Comparison of ENCODE assay signal across 1 cellular context in the genomic region with DNA sequence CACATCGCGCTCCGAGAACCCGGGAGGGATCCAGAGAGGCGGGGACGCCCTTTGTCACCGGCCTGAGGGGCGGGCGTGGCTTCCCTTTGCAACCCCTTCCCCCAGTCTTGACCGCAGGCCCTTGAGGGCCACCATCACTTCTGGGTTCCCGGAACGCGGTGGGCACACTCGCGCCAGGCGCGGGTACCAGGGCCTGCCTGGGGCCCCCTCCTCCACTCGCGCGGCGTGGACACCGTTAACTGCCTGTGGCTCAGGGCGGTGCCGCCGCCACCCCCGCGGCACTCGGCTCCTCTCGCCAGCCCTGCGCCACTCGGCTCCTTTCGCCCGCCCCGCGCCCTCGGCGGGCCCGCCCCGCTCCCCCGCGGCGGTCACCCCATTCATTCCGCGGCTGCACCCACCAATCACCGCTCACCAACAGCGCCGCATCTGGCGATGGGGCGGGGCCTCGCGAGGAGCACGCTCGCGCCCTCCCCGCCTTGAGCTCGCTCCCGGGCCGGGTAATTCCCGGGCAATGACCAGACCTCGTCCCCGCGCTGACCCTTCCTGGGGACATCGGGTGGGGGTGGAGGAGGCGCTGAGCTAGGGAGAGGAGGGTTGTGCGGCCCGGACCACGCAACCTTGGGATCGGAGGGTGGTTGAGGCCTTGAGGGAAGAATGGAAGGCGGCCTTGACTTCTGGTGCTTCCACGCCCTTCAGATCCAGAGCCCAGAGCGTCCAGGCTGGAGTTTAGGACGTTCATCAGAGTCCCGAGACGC.
TF ChIP-seq lines count a peak whose summit lies in the region.

No MANE protein-coding gene starts in this region.

TF ChIP-seq in K562, 482 proteins besides CTCF, POLR2A, EP300 and RAD21 (continued from another document and continues in another):
- TF ChIP-seq, protein P1, sequence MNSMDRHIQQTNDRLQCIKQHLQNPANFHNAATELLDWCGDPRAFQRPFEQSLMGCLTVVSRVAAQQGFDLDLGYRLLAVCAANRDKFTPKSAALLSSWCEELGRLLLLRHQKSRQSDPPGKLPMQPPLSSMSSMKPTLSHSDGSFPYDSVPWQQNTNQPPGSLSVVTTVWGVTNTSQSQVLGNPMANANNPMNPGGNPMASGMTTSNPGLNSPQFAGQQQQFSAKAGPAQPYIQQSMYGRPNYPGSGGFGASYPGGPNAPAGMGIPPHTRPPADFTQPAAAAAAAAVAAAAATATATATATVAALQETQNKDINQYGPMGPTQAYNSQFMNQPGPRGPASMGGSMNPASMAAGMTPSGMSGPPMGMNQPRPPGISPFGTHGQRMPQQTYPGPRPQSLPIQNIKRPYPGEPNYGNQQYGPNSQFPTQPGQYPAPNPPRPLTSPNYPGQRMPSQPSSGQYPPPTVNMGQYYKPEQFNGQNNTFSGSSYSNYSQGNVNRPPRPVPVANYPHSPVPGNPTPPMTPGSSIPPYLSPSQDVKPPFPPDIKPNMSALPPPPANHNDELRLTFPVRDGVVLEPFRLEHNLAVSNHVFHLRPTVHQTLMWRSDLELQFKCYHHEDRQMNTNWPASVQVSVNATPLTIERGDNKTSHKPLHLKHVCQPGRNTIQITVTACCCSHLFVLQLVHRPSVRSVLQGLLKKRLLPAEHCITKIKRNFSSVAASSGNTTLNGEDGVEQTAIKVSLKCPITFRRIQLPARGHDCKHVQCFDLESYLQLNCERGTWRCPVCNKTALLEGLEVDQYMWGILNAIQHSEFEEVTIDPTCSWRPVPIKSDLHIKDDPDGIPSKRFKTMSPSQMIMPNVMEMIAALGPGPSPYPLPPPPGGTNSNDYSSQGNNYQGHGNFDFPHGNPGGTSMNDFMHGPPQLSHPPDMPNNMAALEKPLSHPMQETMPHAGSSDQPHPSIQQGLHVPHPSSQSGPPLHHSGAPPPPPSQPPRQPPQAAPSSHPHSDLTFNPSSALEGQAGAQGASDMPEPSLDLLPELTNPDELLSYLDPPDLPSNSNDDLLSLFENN (IDR thresholded peaks at IDR 0.05; ENCODE audit: low read depth in 2 of 2, low read length in 2 of 2): 0 out of 4 replicates have a peak, but pooled peaks of 1 of the 2 experiments have one; percentile 35
- TF ChIP-seq KLF1 (tag; IDR thresholded peaks at IDR 0.05): peak; percentile 81
- peak; percentile 45; the same call in 1 of the 2 replicates for TF ChIP-seq POLR2AphosphoS5 (IDR thresholded peaks at IDR 0.05; ENCODE audit: control insufficient read depth, insufficient read depth, low read depth, low read length)
- TF ChIP-seq MTA3 (IDR thresholded peaks at IDR 0.05; ENCODE audit: borderline replicate concordance): peak; percentile 75
- TF ChIP-seq RAD51 (IDR thresholded peaks at IDR 0.05; ENCODE audit: borderline replicate concordance, low read depth): no peak
- TF ChIP-seq, protein P2, sequence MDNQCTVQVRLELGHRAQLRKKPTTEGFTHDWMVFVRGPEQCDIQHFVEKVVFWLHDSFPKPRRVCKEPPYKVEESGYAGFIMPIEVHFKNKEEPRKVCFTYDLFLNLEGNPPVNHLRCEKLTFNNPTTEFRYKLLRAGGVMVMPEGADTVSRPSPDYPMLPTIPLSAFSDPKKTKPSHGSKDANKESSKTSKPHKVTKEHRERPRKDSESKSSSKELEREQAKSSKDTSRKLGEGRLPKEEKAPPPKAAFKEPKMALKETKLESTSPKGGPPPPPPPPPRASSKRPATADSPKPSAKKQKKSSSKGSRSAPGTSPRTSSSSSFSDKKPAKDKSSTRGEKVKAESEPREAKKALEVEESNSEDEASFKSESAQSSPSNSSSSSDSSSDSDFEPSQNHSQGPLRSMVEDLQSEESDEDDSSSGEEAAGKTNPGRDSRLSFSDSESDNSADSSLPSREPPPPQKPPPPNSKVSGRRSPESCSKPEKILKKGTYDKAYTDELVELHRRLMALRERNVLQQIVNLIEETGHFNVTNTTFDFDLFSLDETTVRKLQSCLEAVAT (IDR thresholded peaks at IDR 0.05): peak in 1 of 2 experiments; percentile 94; a peak in 2 of 4 replicates
- TF ChIP-seq, protein P3, sequence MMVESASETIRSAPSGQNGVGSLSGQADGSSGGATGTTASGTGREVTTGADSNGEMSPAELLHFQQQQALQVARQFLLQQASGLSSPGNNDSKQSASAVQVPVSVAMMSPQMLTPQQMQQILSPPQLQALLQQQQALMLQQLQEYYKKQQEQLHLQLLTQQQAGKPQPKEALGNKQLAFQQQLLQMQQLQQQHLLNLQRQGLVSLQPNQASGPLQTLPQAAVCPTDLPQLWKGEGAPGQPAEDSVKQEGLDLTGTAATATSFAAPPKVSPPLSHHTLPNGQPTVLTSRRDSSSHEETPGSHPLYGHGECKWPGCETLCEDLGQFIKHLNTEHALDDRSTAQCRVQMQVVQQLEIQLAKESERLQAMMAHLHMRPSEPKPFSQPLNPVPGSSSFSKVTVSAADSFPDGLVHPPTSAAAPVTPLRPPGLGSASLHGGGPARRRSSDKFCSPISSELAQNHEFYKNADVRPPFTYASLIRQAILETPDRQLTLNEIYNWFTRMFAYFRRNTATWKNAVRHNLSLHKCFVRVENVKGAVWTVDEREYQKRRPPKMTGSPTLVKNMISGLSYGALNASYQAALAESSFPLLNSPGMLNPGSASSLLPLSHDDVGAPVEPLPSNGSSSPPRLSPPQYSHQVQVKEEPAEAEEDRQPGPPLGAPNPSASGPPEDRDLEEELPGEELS (CRISPR knock-in tag; IDR thresholded peaks at IDR 0.05; ENCODE audit: borderline replicate concordance): peak; percentile 19; the same call in 1 of the 2 replicates
- TF ChIP-seq DPF2 (IDR thresholded peaks at IDR 0.05): peak; percentile 63
- TF ChIP-seq POLR2G (IDR thresholded peaks at IDR 0.05; ENCODE audit: low read depth, low read length): peak; percentile 93
- TF ChIP-seq TAF1 (IDR thresholded peaks at IDR 0.05; ENCODE audit: control insufficient read depth, extremely low read depth, insufficient read depth, low read length, severe bottlenecking): peak; percentile 47
- peak; percentile 72 for TF ChIP-seq EHMT2 (IDR thresholded peaks at IDR 0.05)
- TF ChIP-seq, protein P4, sequence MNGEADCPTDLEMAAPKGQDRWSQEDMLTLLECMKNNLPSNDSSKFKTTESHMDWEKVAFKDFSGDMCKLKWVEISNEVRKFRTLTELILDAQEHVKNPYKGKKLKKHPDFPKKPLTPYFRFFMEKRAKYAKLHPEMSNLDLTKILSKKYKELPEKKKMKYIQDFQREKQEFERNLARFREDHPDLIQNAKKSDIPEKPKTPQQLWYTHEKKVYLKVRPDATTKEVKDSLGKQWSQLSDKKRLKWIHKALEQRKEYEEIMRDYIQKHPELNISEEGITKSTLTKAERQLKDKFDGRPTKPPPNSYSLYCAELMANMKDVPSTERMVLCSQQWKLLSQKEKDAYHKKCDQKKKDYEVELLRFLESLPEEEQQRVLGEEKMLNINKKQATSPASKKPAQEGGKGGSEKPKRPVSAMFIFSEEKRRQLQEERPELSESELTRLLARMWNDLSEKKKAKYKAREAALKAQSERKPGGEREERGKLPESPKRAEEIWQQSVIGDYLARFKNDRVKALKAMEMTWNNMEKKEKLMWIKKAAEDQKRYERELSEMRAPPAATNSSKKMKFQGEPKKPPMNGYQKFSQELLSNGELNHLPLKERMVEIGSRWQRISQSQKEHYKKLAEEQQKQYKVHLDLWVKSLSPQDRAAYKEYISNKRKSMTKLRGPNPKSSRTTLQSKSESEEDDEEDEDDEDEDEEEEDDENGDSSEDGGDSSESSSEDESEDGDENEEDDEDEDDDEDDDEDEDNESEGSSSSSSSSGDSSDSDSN (IDR thresholded peaks at IDR 0.05; ENCODE audit: borderline replicate concordance in 1 of 2, low read depth in 2 of 2, low read length in 2 of 2): peak in 1 of 2 experiments; percentile 67; a peak in 1 of 4 replicates
- peak; percentile 80 for TF ChIP-seq HDAC2 (IDR thresholded peaks at IDR 0.05)
- peak; percentile 85 for TF ChIP-seq SP1 (CRISPR knock-in tag; IDR thresholded peaks at IDR 0.05)
- peak; percentile 76; the same call in 1 of the 2 replicates for TF ChIP-seq KLF6 (CRISPR knock-in tag; IDR thresholded peaks at IDR 0.05; ENCODE audit: borderline replicate concordance)
- TF ChIP-seq SREBF2 (CRISPR knock-in tag; IDR thresholded peaks at IDR 0.05): no peak
- TF ChIP-seq, protein P5, sequence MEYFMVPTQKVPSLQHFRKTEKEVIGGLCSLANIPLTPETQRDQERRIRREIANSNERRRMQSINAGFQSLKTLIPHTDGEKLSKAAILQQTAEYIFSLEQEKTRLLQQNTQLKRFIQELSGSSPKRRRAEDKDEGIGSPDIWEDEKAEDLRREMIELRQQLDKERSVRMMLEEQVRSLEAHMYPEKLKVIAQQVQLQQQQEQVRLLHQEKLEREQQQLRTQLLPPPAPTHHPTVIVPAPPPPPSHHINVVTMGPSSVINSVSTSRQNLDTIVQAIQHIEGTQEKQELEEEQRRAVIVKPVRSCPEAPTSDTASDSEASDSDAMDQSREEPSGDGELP (CRISPR knock-in tag; IDR thresholded peaks at IDR 0.05; ENCODE audit: borderline replicate concordance): peak; percentile 81; the same call in 1 of the 2 replicates
- TF ChIP-seq ZNF507 (tag; conservative IDR thresholded peaks at IDR 0.05): no peak
- TF ChIP-seq, protein P6, sequence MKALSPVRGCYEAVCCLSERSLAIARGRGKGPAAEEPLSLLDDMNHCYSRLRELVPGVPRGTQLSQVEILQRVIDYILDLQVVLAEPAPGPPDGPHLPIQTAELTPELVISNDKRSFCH (CRISPR knock-in tag; IDR thresholded peaks at IDR 0.05): no peak
- TF ChIP-seq, protein P6 (tag; IDR thresholded peaks at IDR 0.05): peak; percentile 79
- no peak for TF ChIP-seq FOXK1 (CRISPR knock-in tag; IDR thresholded peaks at IDR 0.05; ENCODE audit: borderline replicate concordance)
- TF ChIP-seq MYNN (IDR thresholded peaks at IDR 0.05): peak; percentile 20; the same call in 1 of the 2 replicates
- no peak for TF ChIP-seq MYNN (CRISPR knock-in tag; IDR thresholded peaks at IDR 0.05)
- 0 out of 2 replicates have a peak, but pooled peaks have one; percentile 38 for TF ChIP-seq ZNF165 (CRISPR knock-in tag; IDR thresholded peaks at IDR 0.05; ENCODE audit: borderline replicate concordance)
- 0 out of 2 replicates have a peak, but pooled peaks have one; percentile 24 for TF ChIP-seq FOXP1 (CRISPR knock-in tag; IDR thresholded peaks at IDR 0.05)
- TF ChIP-seq ATF1 (CRISPR knock-in tag; IDR thresholded peaks at IDR 0.05): no peak
- TF ChIP-seq ATF1 (tag; IDR thresholded peaks at IDR 0.05): peak; percentile 77
- TF ChIP-seq ETV5 (CRISPR knock-in tag; IDR thresholded peaks at IDR 0.05; ENCODE audit: low read depth): no peak; the same call in 1 of the 2 replicates
- peak; percentile 65 for TF ChIP-seq E2F3 (CRISPR knock-in tag; IDR thresholded peaks at IDR 0.05)
- peak; percentile 59; the same call in 1 of the 2 replicates for TF ChIP-seq JUND (IDR thresholded peaks at IDR 0.05; ENCODE audit: borderline replicate concordance, low read depth, low read length)
- TF ChIP-seq JUND (tag; IDR thresholded peaks at IDR 0.05; ENCODE audit: borderline replicate concordance, low read depth, low read length): no peak; the same call in 2 of the 3 replicates
- peak in 1 of 2 experiments; percentile 82; a peak in 2 of 4 replicates for TF ChIP-seq HDAC1 (IDR thresholded peaks at IDR 0.05)
- TF ChIP-seq PHF20 (IDR thresholded peaks at IDR 0.05; ENCODE audit: partially characterized antibody): peak; percentile 43
- TF ChIP-seq ZNF707 (CRISPR knock-in tag; conservative IDR thresholded peaks at IDR 0.05): 0 out of 2 replicates have a peak, but pooled peaks have one; percentile 14
- peak; percentile 70; the same call in 1 of the 2 replicates for TF ChIP-seq ELF4 (CRISPR knock-in tag; IDR thresholded peaks at IDR 0.05)
- peak; percentile 80; the same call in 1 of the 2 replicates for TF ChIP-seq ERF (CRISPR knock-in tag; IDR thresholded peaks at IDR 0.05)
- TF ChIP-seq SMARCE1 (IDR thresholded peaks at IDR 0.05): peak; percentile 68
- TF ChIP-seq, protein P7, sequence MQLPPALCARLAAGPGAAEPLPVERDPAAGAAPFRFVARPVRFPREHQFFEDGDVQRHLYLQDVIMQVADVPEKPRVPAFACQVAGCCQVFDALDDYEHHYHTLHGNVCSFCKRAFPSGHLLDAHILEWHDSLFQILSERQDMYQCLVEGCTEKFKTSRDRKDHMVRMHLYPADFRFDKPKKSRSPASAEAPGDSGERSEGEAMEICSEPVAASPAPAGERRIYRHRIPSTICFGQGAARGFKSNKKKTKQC (CRISPR knock-in tag; IDR thresholded peaks at IDR 0.05): peak; percentile 58; the same call in 1 of the 2 replicates
- TF ChIP-seq TRIM28 (IDR thresholded peaks at IDR 0.05): peak; percentile 21; the same call in 1 of the 2 replicates
- TF ChIP-seq, protein P8, sequence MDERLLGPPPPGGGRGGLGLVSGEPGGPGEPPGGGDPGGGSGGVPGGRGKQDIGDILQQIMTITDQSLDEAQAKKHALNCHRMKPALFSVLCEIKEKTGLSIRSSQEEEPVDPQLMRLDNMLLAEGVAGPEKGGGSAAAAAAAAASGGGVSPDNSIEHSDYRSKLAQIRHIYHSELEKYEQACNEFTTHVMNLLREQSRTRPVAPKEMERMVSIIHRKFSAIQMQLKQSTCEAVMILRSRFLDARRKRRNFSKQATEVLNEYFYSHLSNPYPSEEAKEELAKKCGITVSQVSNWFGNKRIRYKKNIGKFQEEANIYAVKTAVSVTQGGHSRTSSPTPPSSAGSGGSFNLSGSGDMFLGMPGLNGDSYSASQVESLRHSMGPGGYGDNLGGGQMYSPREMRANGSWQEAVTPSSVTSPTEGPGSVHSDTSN (CRISPR knock-in tag; IDR thresholded peaks at IDR 0.05; ENCODE audit: low read depth): no peak
- TF ChIP-seq, protein P8 (tag; conservative IDR thresholded peaks at IDR 0.05; ENCODE audit: low read depth): no peak
- peak; percentile 96 for TF ChIP-seq EGR1 (conservative IDR thresholded peaks at IDR 0.05)
- TF ChIP-seq TARDBP (IDR thresholded peaks at IDR 0.05): 0 out of 2 replicates have a peak, but pooled peaks have one; percentile 23
- no peak for TF ChIP-seq CBX8 (IDR thresholded peaks at IDR 0.05; ENCODE audit: borderline replicate concordance, extremely low read depth, low read depth, low read length, poor library complexity, severe bottlenecking)
- peak; percentile 94 for TF ChIP-seq GTF2E2 (tag; IDR thresholded peaks at IDR 0.05)
- 0 out of 2 replicates have a peak, but pooled peaks have one; percentile 46 for TF ChIP-seq ZNF76 (CRISPR knock-in tag; IDR thresholded peaks at IDR 0.05; ENCODE audit: borderline replicate concordance)
- peak; percentile 42; the same call in 1 of the 2 replicates for TF ChIP-seq HLTF (IDR thresholded peaks at IDR 0.05)
